29 cellular contexts compared by ENCODE assay signal in the genomic region with DNA sequence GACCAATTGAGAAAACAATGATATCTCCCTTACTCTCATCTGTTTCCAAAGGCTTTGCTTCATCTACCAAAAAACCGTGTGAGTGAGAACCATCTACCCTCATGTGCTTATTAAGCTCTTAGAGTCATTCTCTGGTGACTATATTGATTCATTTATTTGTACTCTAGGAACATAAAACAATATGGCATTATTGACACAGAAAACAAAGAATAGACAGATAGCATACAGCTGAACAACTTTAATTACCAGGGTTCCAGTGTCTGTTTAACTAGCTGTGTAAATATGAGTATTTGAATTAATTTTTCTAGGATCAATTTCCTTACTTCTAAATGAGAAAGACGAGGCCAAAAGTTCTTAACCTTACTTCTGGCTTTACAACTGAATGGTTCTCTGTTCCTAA. TPM values are rescaled to one million over a fixed set of nuclear protein-coding genes. Genes with fewer than 3 reads are reported as not detected.
DNase-seq lines count a peak whose midpoint lies in the region; ATAC-seq, FAIRE-seq and TF ChIP-seq lines count a peak whose summit lies in the region.
"Had no signal": no experiment of that assay in that cellular context is flagged by ENCODE, and none has a peak within 500 bp of the region (broad histone marks: within the 10 kb centered on the region; RNA-seq: fewer than 3 reads in every experiment).

No MANE protein-coding gene starts in this region.

- no peaks in the 10 kb centered on the region for H3K27me3 ChIP-seq in BLaER1
- peaks cover 37% of the 10 kb centered on the region for H3K27me3 ChIP-seq in OCI-LY3 (ENCODE audit: low read depth, low read length)
- H3K27me3 ChIP-seq in Karpas-422 (ENCODE audit: low read length) = no peaks in the 10 kb centered on the region
- no peaks in the 10 kb centered on the region for H3K27me3 ChIP-seq in naive thymus-derived CD4-positive, alpha-beta T cell (ENCODE audit: control insufficient read depth in 2 of 2, insufficient read depth in 2 of 2, low read length in 2 of 2)
- H3K27me3 ChIP-seq in H9 (ENCODE audit: insufficient read depth, low read length) = no peaks in the 10 kb centered on the region
- H3K27me3 ChIP-seq: cardiac muscle cell, gastroesophageal sphincter, MG63, right lobe of liver, tibial artery had no signal

- H3K9me3 ChIP-seq in BLaER1 (no peaks in the 10 kb centered on the region), OCI-LY3 (ENCODE audit: insufficient read depth, low read length) (no peaks in the 10 kb centered on the region), Karpas-422 (ENCODE audit: low read length) (no peaks in the 10 kb centered on the region), H9 (ENCODE audit: control insufficient read depth, low read depth, low read length) (peaks cover 5% of the 10 kb centered on the region)
- no peaks in the 10 kb centered on the region for H3K9me3 ChIP-seq in naive thymus-derived CD4-positive, alpha-beta T cell (ENCODE audit: control insufficient read depth in 2 of 3, low read length in 3 of 3)
- H3K9me3 ChIP-seq: gastroesophageal sphincter, MG63, prostate gland, right lobe of liver, tibial artery had no signal

- no CpG with 5 or more reads among the region's 2 CpGs for WGBS in H9 (ENCODE audit: extremely low coverage, insufficient read length, low lambda C conversion rate)

- no peak overlapping the region for H2BK12ac ChIP-seq in H9 (ENCODE audit: insufficient read length, low read depth, low read length)

- intact Hi-C loops in naive thymus-derived CD4-positive, alpha-beta T cell (cut with micrococcal nuclease) = no loop called here

- H3K4ac ChIP-seq in H9 (ENCODE audit: low read depth, low read length) = no peak overlapping the region

- H3K36me3 ChIP-seq in BLaER1 (no peaks in the 10 kb centered on the region), OCI-LY3 (replicated peaks; ENCODE audit: low read depth, low read length) (no peaks in the 10 kb centered on the region), Karpas-422 (ENCODE audit: insufficient read depth, low read length) (no peaks in the 10 kb centered on the region)
- no peaks in the 10 kb centered on the region for H3K36me3 ChIP-seq in naive thymus-derived CD4-positive, alpha-beta T cell (ENCODE audit: control insufficient read depth in 2 of 3, insufficient read depth in 3 of 3, low read length in 3 of 3)
- H3K36me3 ChIP-seq: cardiac muscle cell, gastroesophageal sphincter, MG63, prostate gland, right lobe of liver, tibial artery had no signal

- no peak overlapping the region for H3K23ac ChIP-seq in H9 (ENCODE audit: insufficient read length, low read depth, low read length)

- no peaks in the 10 kb centered on the region for H3K23me2 ChIP-seq in H9 (ENCODE audit: insufficient read length, low read depth, low read length, poor library complexity, severe bottlenecking)

- H3K36me3 Mint-ChIP-seq in naive thymus-derived CD4-positive, alpha-beta T cell = peaks cover 0 to 6% (median 0%) of the 10 kb centered on the region in 5 donors
- peaks cover 5 to 8% (median 6%) of the 10 kb centered on the region in 3 experiments; a peak in 4 of 7 replicates for H3K36me3 Mint-ChIP-seq in H9 (ENCODE audit: insufficient read depth in 1 of 3, low read depth in 3 of 3)
- H3K36me3 Mint-ChIP-seq: CD8-positive, alpha-beta memory T cell had no signal

- no peak overlapping the region for H3K4me3 Mint-ChIP-seq in naive thymus-derived CD4-positive, alpha-beta T cell
- no peak overlapping the region for H3K4me3 Mint-ChIP-seq in H9
- H3K4me3 Mint-ChIP-seq: activated T-cell treated with anti-CD3 and anti-CD28 coated beads, Interleukin-2, amount 50 U/mL, for 72 hours; CD8-positive, alpha-beta memory T cell had no signal

- POLR2A ChIA-PET in naive thymus-derived CD4-positive, alpha-beta T cell (lab: Charles Lee) = no interaction called here

- TF ChIP-seq CTCF in OCI-LY3 (IDR thresholded peaks at IDR 0.05; ENCODE audit: low read depth, low read length) (no peak), H9 (conservative IDR thresholded peaks at IDR 0.05) (no peak)

- H3K4me2 ChIP-seq in BLaER1 (peak overlapping the region; percentile 91), OCI-LY3 (ENCODE audit: low read length) (peak overlapping the region; percentile 59), Karpas-422 (ENCODE audit: low read depth, low read length, poor library complexity, severe bottlenecking) (no peak overlapping the region), H9 (ENCODE audit: insufficient read depth, insufficient read length, low read length) (no peak overlapping the region)

- no peak overlapping the region for H3K27ac Mint-ChIP-seq in naive thymus-derived CD4-positive, alpha-beta T cell
- no peak overlapping the region for H3K27ac Mint-ChIP-seq in H9
- H3K27ac Mint-ChIP-seq: activated T-cell treated with anti-CD3 and anti-CD28 coated beads, Interleukin-2, amount 50 U/mL, for 72 hours; CD8-positive, alpha-beta memory T cell had no signal

- no peaks in the 10 kb centered on the region for H3K79me1 ChIP-seq in H9 (ENCODE audit: insufficient read depth, low read depth, low read length, poor library complexity, severe bottlenecking)

- H3K4me1 Mint-ChIP-seq in naive thymus-derived CD4-positive, alpha-beta T cell = peaks cover 0 to 5% (median 0%) of the 10 kb centered on the region in 7 donors
- peaks cover 0 to 13% of the 10 kb centered on the region in 2 experiments; a peak in 2 of 4 replicates for H3K4me1 Mint-ChIP-seq in H9

- no peak overlapping the region for H2AK5ac ChIP-seq in H9 (ENCODE audit: insufficient read length, low read length)

- no peak overlapping the region for H2BK120ac ChIP-seq in H9 (ENCODE audit: low read depth, low read length, poor library complexity, severe bottlenecking)

- CTCF ChIA-PET in naive thymus-derived CD4-positive, alpha-beta T cell (lab: Charles Lee) = interaction anchor here (0.7 kb wide), 1 partner anchor 771 kb away, joined by 3 read pairs; no protein-coding TSS in a partner anchor

- H4K8ac ChIP-seq in H9 (replicated peaks; ENCODE audit: insufficient read length, low read depth, low read length) = no peak overlapping the region

- H3K4me3 ChIP-seq in BLaER1 (peak overlapping the region; percentile 31; the same call in 1 of the 2 replicates), OCI-LY3 (ENCODE audit: low read length) (0 out of 2 replicates have a peak overlapping the region, but pooled peaks have one; percentile 28), Karpas-422 (ENCODE audit: low read length) (no peak overlapping the region)
- no peak overlapping the region for H3K4me3 ChIP-seq in naive thymus-derived CD4-positive, alpha-beta T cell (ENCODE audit: low read length)
- H3K4me3 ChIP-seq: cardiac muscle cell, gastroesophageal sphincter, MG63, prostate gland, right lobe of liver, tibial artery had no signal

- H3K9ac ChIP-seq in BLaER1 = peak overlapping the region; percentile 58
- H3K9ac ChIP-seq in OCI-LY3 (ENCODE audit: low read length) = no peak overlapping the region
- H3K9ac ChIP-seq in Karpas-422 (ENCODE audit: low read length) = no peak overlapping the region
- no peak overlapping the region for H3K9ac ChIP-seq in H9 (ENCODE audit: extremely low read depth, insufficient read length, low read length)

- H3K56ac ChIP-seq in H9 (ENCODE audit: insufficient read length, low read depth, low read length) = no peak overlapping the region

- H3K27ac ChIP-seq in BLaER1 (peak overlapping the region; percentile 70), OCI-LY3 (ENCODE audit: low read length) (no peak overlapping the region), Karpas-422 (ENCODE audit: low read length) (no peak overlapping the region), H9 (ENCODE audit: insufficient read length, low read depth, low read length) (no peak overlapping the region)
- no peak overlapping the region for H3K27ac ChIP-seq in naive thymus-derived CD4-positive, alpha-beta T cell (ENCODE audit: low read depth, low read length)
- H3K27ac ChIP-seq: cardiac muscle cell, gastroesophageal sphincter, prostate gland, right lobe of liver, tibial artery had no signal

- no peaks in the 10 kb centered on the region for H3K79me2 ChIP-seq in OCI-LY3 (ENCODE audit: low read length)
- H3K79me2 ChIP-seq in Karpas-422 (ENCODE audit: low read length) = no peaks in the 10 kb centered on the region
- no peaks in the 10 kb centered on the region for H3K79me2 ChIP-seq in H9 (ENCODE audit: insufficient read depth, low read length)

- H4K91ac ChIP-seq in H9 (ENCODE audit: insufficient read length, low read depth, low read length) = no peak overlapping the region

- no peak overlapping the region for H2BK5ac ChIP-seq in H9 (ENCODE audit: insufficient read length, low read length)

- H2BK20ac ChIP-seq in H9 (ENCODE audit: low read depth, low read length, poor library complexity, severe bottlenecking) = no peak overlapping the region

- no peak overlapping the region for H2BK15ac ChIP-seq in H9 (ENCODE audit: low read depth, low read length)

- DNase-seq in GM19239 (ENCODE audit: insufficient read length, low spot score) (no peak), NCI-H2029 (lab: John Stamatoyannopoulos, UW) (peak; percentile 86), Karpas-422 (no peak), NCI-H2081 treated with DMSO at 0.1 percent for 48 hours (lab: John Stamatoyannopoulos, UW) (no peak), H9 (no peak)
- DNase-seq in naive thymus-derived CD4-positive, alpha-beta T cell = no peak
- DNase-seq: activated CD4-positive, alpha-beta T cell treated with anti-CD3 and anti-CD28 coated beads, Interleukin-2, amount 50 U/mL, for 48 hours; activated T-cell treated with anti-CD3 and anti-CD28 coated beads, Interleukin-2, amount 50 U/mL, for 72 hours; AML-193; CD8-positive, alpha-beta memory T cell; MG63; NCI-H1694 treated with DMSO at 0.1 percent for 48 hours; NK-92 treated with Interleukin-12 subunit alpha and Interleukin-12 subunit beta, amount 100 ng/mL, for 24 hours; right lobe of liver; Right ventricle myocardium superior; stimulated activated CD8-positive, alpha-beta memory T cell treated with anti-CD3 and anti-CD28 coated beads, Interleukin-4, amount 100 ng/mL, for 48 hours; T-helper 2 cell; tibial artery had no signal

- no peak overlapping the region for H3T11ph ChIP-seq in H9 (ENCODE audit: low read length)

- no peaks in the 10 kb centered on the region for H3K9me2 ChIP-seq in Karpas-422 (replicated peaks; ENCODE audit: insufficient read depth, low read length)

- H3K18ac ChIP-seq in H9 (ENCODE audit: insufficient read length, low read depth, low read length) = no peak overlapping the region

- ATAC-seq in naive thymus-derived CD4-positive, alpha-beta T cell = no peak
- ATAC-seq: activated CD4-positive, CD25-positive, alpha-beta regulatory T cell treated with anti-CD3 and anti-CD28 coated beads, Interleukin-2, amount 50 U/mL, for 24 hours; activated T-cell treated with anti-CD3 and anti-CD28 coated beads, Interleukin-2, amount 50 U/mL, for 72 hours; gastroesophageal sphincter; HCT116 had no signal

- peaks cover 0 to 2% (median 0%) of the 10 kb centered on the region in 11 donors for H3K9me3 Mint-ChIP-seq in naive thymus-derived CD4-positive, alpha-beta T cell
- H3K9me3 Mint-ChIP-seq in H9 = peaks cover 3 to 4% of the 10 kb centered on the region in 2 experiments; a peak in 4 of 5 replicates
- H3K9me3 Mint-ChIP-seq: activated T-cell treated with anti-CD3 and anti-CD28 coated beads, Interleukin-2, amount 50 U/mL, for 72 hours; CD8-positive, alpha-beta memory T cell had no signal

- no peak overlapping the region for H2AFZ ChIP-seq in OCI-LY3 (ENCODE audit: low read depth, low read length)
- H2AFZ ChIP-seq in Karpas-422 (ENCODE audit: low read length) = no peak overlapping the region
- no peak overlapping the region for H2AFZ ChIP-seq in H9 (ENCODE audit: low read length)

- no peak overlapping the region for H3K14ac ChIP-seq in H9 (ENCODE audit: insufficient read depth, low read length)

- no peak overlapping the region for H4K5ac ChIP-seq in H9 (ENCODE audit: insufficient read length, low read depth, low read length)

- FAIRE-seq in GM19239 (lab: Jason Lieb, UNC) = peak; percentile 65
- FAIRE-seq: astrocyte, colon, G401.6 had no signal

- peaks cover 13 to 19% (median 17%) of the 10 kb centered on the region in 5 donors for H3K27me3 Mint-ChIP-seq in naive thymus-derived CD4-positive, alpha-beta T cell
- H3K27me3 Mint-ChIP-seq in H9 (ENCODE audit: low read depth) = no peaks in the 10 kb centered on the region; the same call in 1 of the 2 replicates

- peaks cover 67% of the 10 kb centered on the region for H3K4me1 ChIP-seq in BLaER1
- peaks cover 29% of the 10 kb centered on the region for H3K4me1 ChIP-seq in OCI-LY3 (ENCODE audit: low read length)
- H3K4me1 ChIP-seq in Karpas-422 (ENCODE audit: low read length) = no peaks in the 10 kb centered on the region
- H3K4me1 ChIP-seq in naive thymus-derived CD4-positive, alpha-beta T cell (ENCODE audit: control insufficient read depth in 2 of 2, insufficient read depth in 2 of 2, low read length in 2 of 2) = no peaks in the 10 kb centered on the region
- no peaks in the 10 kb centered on the region; the same call in 1 of the 2 replicates for H3K4me1 ChIP-seq in H9 (ENCODE audit: insufficient read depth, low read length)
- H3K4me1 ChIP-seq: gastroesophageal sphincter, prostate gland had no signal

- H4K20me1 ChIP-seq in BLaER1 (no peaks in the 10 kb centered on the region), OCI-LY3 (ENCODE audit: insufficient read depth, low read length) (no peaks in the 10 kb centered on the region), Karpas-422 (ENCODE audit: insufficient read depth, low read depth, low read length) (no peaks in the 10 kb centered on the region), H9 (ENCODE audit: control insufficient read depth, insufficient read depth, insufficient read length) (no peaks in the 10 kb centered on the region)

RNA-seq across cellular contexts. Expression of a gene that starts 31.3 kb away (rescaled TPM):
- total RNA-seq in Karpas-422 (2014; rRNA removed; shearing (Covaris generic); ENCODE audit: low replicate concordance) = 0.07 and 0.11 TPM in 2 replicates
- under 1 TPM in 3 of 5 experiments, not detected in 2; 0.34 to 0.46 (median 0.46) TPM for total RNA-seq in naive thymus-derived CD4-positive, alpha-beta T cell
- under 1 TPM; 0.14 to 0.44 TPM for polyA plus RNA-seq in naive thymus-derived CD4-positive, alpha-beta T cell
- 5.6 and 6.6 TPM in 2 replicates for total RNA-seq in H9 (2021)
- total RNA-seq: fibroblast of lung had no signal
- polyA plus RNA-seq: fibroblast of lung had no signal

Comparison
In these comparisons a context has a peak if more than half of its experiments do, and no peak if none do; other contexts are left out.
1. H3K4me2 ChIP-seq: peak in BLaER1 (single experiment) and OCI-LY3 (single experiment); none in Karpas-422 (single experiment) and H9 (single experiment).
2. H3K4me3 ChIP-seq: peak in BLaER1 (single experiment) and OCI-LY3 (single experiment); none in Karpas-422 (single experiment) and naive thymus-derived CD4-positive, alpha-beta T cell (single experiment).